In the genomic region with DNA sequence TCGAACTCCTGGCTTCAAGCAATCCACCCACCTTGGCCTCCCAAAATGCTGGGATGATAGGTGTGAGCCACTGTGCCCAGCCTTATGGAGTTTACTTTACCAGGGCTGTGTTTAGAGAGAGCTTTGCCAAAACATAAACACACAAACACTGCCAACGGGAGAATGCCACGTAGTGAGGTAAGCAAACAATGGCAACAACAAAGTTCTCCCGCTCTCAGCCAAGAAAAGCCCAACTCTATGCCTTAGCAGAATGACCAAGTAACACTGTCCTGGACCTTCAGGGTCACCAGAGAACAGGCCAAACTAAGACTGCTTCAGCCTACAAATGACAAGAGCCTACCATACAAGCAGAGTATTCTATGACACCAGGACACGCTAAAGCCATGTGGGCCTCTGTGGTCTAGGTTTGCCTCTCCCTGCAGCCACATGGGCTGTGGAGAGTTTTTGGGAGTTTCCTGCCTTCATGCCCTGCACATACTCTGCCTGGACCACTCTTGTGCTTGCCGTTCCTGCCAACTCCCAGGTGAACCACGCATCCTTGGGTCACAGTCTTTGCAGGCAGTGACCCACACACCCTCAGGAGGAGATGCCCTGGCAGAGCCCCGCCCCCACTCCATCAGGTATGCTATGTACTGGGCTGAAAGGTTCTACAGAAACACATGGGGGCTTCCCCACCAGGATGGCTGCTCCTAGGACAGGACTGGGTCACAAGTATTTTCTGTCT, we compare ENCODE assay signal across 1 cellular context.
TF ChIP-seq lines count a peak whose summit lies in the region.

No MANE protein-coding gene starts in this region.

TF ChIP-seq in GM12878, 131 proteins besides CTCF, POLR2A, EP300 and RAD21:
- TF ChIP-seq, protein P1, sequence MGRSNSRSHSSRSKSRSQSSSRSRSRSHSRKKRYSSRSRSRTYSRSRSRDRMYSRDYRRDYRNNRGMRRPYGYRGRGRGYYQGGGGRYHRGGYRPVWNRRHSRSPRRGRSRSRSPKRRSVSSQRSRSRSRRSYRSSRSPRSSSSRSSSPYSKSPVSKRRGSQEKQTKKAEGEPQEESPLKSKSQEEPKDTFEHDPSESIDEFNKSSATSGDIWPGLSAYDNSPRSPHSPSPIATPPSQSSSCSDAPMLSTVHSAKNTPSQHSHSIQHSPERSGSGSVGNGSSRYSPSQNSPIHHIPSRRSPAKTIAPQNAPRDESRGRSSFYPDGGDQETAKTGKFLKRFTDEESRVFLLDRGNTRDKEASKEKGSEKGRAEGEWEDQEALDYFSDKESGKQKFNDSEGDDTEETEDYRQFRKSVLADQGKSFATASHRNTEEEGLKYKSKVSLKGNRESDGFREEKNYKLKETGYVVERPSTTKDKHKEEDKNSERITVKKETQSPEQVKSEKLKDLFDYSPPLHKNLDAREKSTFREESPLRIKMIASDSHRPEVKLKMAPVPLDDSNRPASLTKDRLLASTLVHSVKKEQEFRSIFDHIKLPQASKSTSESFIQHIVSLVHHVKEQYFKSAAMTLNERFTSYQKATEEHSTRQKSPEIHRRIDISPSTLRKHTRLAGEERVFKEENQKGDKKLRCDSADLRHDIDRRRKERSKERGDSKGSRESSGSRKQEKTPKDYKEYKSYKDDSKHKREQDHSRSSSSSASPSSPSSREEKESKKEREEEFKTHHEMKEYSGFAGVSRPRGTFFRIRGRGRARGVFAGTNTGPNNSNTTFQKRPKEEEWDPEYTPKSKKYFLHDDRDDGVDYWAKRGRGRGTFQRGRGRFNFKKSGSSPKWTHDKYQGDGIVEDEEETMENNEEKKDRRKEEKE (IDR thresholded peaks at IDR 0.05): no peak
- TF ChIP-seq PML (IDR thresholded peaks at IDR 0.05; ENCODE audit: low read length) (no peak), ZSCAN29 (IDR thresholded peaks at IDR 0.05) (no peak), TARDBP (IDR thresholded peaks at IDR 0.05; ENCODE audit: borderline replicate concordance) (no peak), CHD4 (IDR thresholded peaks at IDR 0.05) (no peak), YBX1 (IDR thresholded peaks at IDR 0.05) (no peak), ATF7 (IDR thresholded peaks at IDR 0.05; ENCODE audit: low read depth) (no peak), CEBPB (IDR thresholded peaks at IDR 0.05; ENCODE audit: borderline replicate concordance in 1 of 2, low read depth in 2 of 2, low read length in 2 of 2) (no peak), MYC (IDR thresholded peaks at IDR 0.05; ENCODE audit: insufficient read depth, insufficient read length, insufficient replicate concordance, low read length, severe bottlenecking) (no peak), GABPA (IDR thresholded peaks at IDR 0.05; ENCODE audit: low read depth) (no peak), POLR2AphosphoS2 (IDR thresholded peaks at IDR 0.05; ENCODE audit: low read depth, low read length) (no peak), ZNF217 (IDR thresholded peaks at IDR 0.05) (no peak), NBN (IDR thresholded peaks at IDR 0.05) (no peak), TCF7 (IDR thresholded peaks at IDR 0.05; ENCODE audit: borderline replicate concordance) (no peak), NR2C1 (IDR thresholded peaks at IDR 0.05) (no peak)
- TF ChIP-seq, protein P2, sequence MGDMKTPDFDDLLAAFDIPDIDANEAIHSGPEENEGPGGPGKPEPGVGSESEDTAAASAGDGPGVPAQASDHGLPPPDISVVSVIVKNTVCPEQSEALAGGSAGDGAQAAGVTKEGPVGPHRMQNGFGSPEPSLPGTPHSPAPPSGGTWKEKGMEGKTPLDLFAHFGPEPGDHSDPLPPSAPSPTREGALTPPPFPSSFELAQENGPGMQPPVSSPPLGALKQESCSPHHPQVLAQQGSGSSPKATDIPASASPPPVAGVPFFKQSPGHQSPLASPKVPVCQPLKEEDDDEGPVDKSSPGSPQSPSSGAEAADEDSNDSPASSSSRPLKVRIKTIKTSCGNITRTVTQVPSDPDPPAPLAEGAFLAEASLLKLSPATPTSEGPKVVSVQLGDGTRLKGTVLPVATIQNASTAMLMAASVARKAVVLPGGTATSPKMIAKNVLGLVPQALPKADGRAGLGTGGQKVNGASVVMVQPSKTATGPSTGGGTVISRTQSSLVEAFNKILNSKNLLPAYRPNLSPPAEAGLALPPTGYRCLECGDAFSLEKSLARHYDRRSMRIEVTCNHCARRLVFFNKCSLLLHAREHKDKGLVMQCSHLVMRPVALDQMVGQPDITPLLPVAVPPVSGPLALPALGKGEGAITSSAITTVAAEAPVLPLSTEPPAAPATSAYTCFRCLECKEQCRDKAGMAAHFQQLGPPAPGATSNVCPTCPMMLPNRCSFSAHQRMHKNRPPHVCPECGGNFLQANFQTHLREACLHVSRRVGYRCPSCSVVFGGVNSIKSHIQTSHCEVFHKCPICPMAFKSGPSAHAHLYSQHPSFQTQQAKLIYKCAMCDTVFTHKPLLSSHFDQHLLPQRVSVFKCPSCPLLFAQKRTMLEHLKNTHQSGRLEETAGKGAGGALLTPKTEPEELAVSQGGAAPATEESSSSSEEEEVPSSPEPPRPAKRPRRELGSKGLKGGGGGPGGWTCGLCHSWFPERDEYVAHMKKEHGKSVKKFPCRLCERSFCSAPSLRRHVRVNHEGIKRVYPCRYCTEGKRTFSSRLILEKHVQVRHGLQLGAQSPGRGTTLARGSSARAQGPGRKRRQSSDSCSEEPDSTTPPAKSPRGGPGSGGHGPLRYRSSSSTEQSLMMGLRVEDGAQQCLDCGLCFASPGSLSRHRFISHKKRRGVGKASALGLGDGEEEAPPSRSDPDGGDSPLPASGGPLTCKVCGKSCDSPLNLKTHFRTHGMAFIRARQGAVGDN (IDR thresholded peaks at IDR 0.05): no peak
